In genomic region chr1:7845761-7846160, GRCh38 we compare ENCODE assay signal across 18 cellular contexts. TPM values are rescaled to one million over a fixed set of nuclear protein-coding genes. Genes with fewer than 3 reads are reported as not detected.
DNase-seq lines count a peak whose midpoint lies in the region; ATAC-seq, FAIRE-seq and TF ChIP-seq lines count a peak whose summit lies in the region.
"Had no signal": no experiment of that assay in that cellular context is flagged by ENCODE, and none has a peak within 500 bp of the region (broad histone marks: within the 10 kb centered on the region; RNA-seq: fewer than 3 reads in every experiment).

No MANE protein-coding gene starts in this region.

- no peaks in the 10 kb centered on the region for H3K4me1 ChIP-seq in astrocyte (ENCODE audit: insufficient read depth, low read length)
- no peaks in the 10 kb centered on the region for H3K4me1 ChIP-seq in transverse colon

- H3K27ac Mint-ChIP-seq in HFFc6 (no peak overlapping the region), astrocyte (ENCODE audit: unreplicated experiment) (no peak overlapping the region)
- H3K27ac Mint-ChIP-seq: CD4-positive, CD25-positive, alpha-beta regulatory T cell had no signal

- CTCF ChIA-PET in AG04450 (lab: Charles Lee), result no interaction called here

- peaks cover 31% of the 10 kb centered on the region for H3K4me1 Mint-ChIP-seq in HFFc6 (ENCODE audit: low read depth)
- H3K4me1 Mint-ChIP-seq in astrocyte (ENCODE audit: low read depth, unreplicated experiment), result peaks cover 2% of the 10 kb centered on the region

- TF ChIP-seq POLR2A in transverse colon (IDR thresholded peaks at IDR 0.05), result no peak

- H2AFZ ChIP-seq in astrocyte (ENCODE audit: low read depth, low read length), result no peak overlapping the region

- no peak for TF ChIP-seq EP300 in transverse colon (IDR thresholded peaks at IDR 0.05; ENCODE audit: low read depth)

- H3K27ac ChIP-seq in AG04450 (ENCODE audit: low read depth, low read length) (no peak overlapping the region), astrocyte (ENCODE audit: low read depth, low read length) (no peak overlapping the region), transverse colon (no peak overlapping the region), dorsolateral prefrontal cortex (no peak overlapping the region)

- no peaks in the 10 kb centered on the region for H3K79me2 ChIP-seq in astrocyte (ENCODE audit: insufficient read depth, low read length)

- H3K9me3 Mint-ChIP-seq in HFFc6 (no peaks in the 10 kb centered on the region), astrocyte (ENCODE audit: unreplicated experiment) (peaks cover 1% of the 10 kb centered on the region)

- no peak overlapping the region for H3K9ac ChIP-seq in astrocyte (ENCODE audit: low read length)

- WGBS in transverse colon (ENCODE audit: low coverage in 1 of 2), 2 donors, result 78% methylated on average over 2 of the region's 2 CpGs; no CpG with 5 or more reads in 1 of the 2 donors

- H3K36me3 ChIP-seq in astrocyte (ENCODE audit: insufficient read depth, low read length), result no peaks in the 10 kb centered on the region
- H3K36me3 ChIP-seq in transverse colon, result peaks cover 0 to 11% (median under 1%) of the 10 kb centered on the region in 4 donors

- H3K27me3 ChIP-seq in AG04450 (ENCODE audit: control insufficient read depth, insufficient read depth, low read length), result no peaks in the 10 kb centered on the region
- no peaks in the 10 kb centered on the region for H3K27me3 ChIP-seq in astrocyte (ENCODE audit: insufficient read depth, low read length)
- H3K27me3 ChIP-seq in transverse colon, result no peaks in the 10 kb centered on the region
- H3K27me3 ChIP-seq in dorsolateral prefrontal cortex, result no peaks in the 10 kb centered on the region

- POLR2A ChIA-PET in AG04450 (lab: Yijun Ruan, JAX), result interaction anchor here (0.6 to 1.4 kb wide), 4 partner anchors 19 to 48 kb away, joined by 3 to 7 read pairs (median 4); no protein-coding TSS in a partner anchor

- in situ Hi-C loops in transverse colon (cut with MboI; ENCODE audit: low pct_ligation_motif_present in 1 of 4, low pct_unique_long_range_greater_than_20kb in 1 of 4, low sequenced_read_pairs in 3 of 4), result no loop called here

- intact Hi-C loops in transverse colon (cut with DNase I; ENCODE audit: low total_unique reads) (no loop called here), dorsolateral prefrontal cortex (cut with DNase I) (no loop called here)

- TF ChIP-seq CTCF in AG04450 (IDR thresholded peaks at IDR 0.05; ENCODE audit: low read depth, low read length) (no peak), HFFc6 (IDR thresholded peaks at IDR 0.05) (no peak), astrocyte (IDR thresholded peaks at IDR 0.05; ENCODE audit: insufficient read depth, low read depth, low read length) (no peak), fibroblast of villous mesenchyme (IDR thresholded peaks at IDR 0.05; ENCODE audit: insufficient read depth, low read depth, low read length) (no peak), transverse colon (IDR thresholded peaks at IDR 0.05) (no peak), dorsolateral prefrontal cortex (IDR thresholded peaks at IDR 0.05 in 54 of 56, conservative IDR thresholded peaks at IDR 0.05 in 2 of 56; ENCODE audit: low read depth in 1 of 56, partially characterized antibody in 56 of 56) (no peak)

- H3K4me2 ChIP-seq in astrocyte (ENCODE audit: low read length), result no peak overlapping the region

- no peak overlapping the region for H3K4me3 ChIP-seq in AG04450 (ENCODE audit: low read depth, low read length)
- H3K4me3 ChIP-seq in astrocyte (ENCODE audit: insufficient read depth, low read depth, low read length), result no peak overlapping the region
- H3K4me3 ChIP-seq in fibroblast of villous mesenchyme (ENCODE audit: low read depth, low read length), result no peak overlapping the region
- no peak overlapping the region for H3K4me3 ChIP-seq in transverse colon
- H3K4me3 ChIP-seq in dorsolateral prefrontal cortex, result no peak overlapping the region

- H3K9me3 ChIP-seq in AG04450 (ENCODE audit: control insufficient read depth, insufficient read depth, low read length) (no peaks in the 10 kb centered on the region), astrocyte (ENCODE audit: insufficient read depth, low read depth, low read length) (no peaks in the 10 kb centered on the region), transverse colon (no peaks in the 10 kb centered on the region)

- H3K27me3 Mint-ChIP-seq in HFFc6 (ENCODE audit: insufficient read depth) (no peaks in the 10 kb centered on the region; the same call in 1 of the 2 replicates), astrocyte (ENCODE audit: low read depth, unreplicated experiment) (peaks cover 10% of the 10 kb centered on the region)
- H3K27me3 Mint-ChIP-seq: CD4-positive, CD25-positive, alpha-beta regulatory T cell had no signal

- H3K36me3 Mint-ChIP-seq in HFFc6 (ENCODE audit: low read depth) (no peaks in the 10 kb centered on the region), astrocyte (ENCODE audit: low read depth, unreplicated experiment) (no peaks in the 10 kb centered on the region)

- DNase-seq in AG04450 (ENCODE audit: low read depth, low spot score), result peak; percentile 44
- peak; percentile 50 for DNase-seq in HFFc6
- peak; percentile 73 for DNase-seq in astrocyte (ENCODE audit: low read depth)
- DNase-seq in fibroblast of villous mesenchyme (ENCODE audit: low read depth), result peak; percentile 37
- DNase-seq in HUDEP-2 (lab: John Stamatoyannopoulos, UW; ENCODE audit: unreplicated experiment in 76 of 76), result no peak
- no peak for DNase-seq in transverse colon
- no peak for DNase-seq in dorsolateral prefrontal cortex
- DNase-seq: CD4-positive, CD25-positive, alpha-beta regulatory T cell; DMS79; GF-D8; GOT3; NCI-H1048; NCI-H146; NCI-H2227 treated with DMSO at 0.1 percent for 48 hours; PC-3 had no signal

- H4K20me1 ChIP-seq in astrocyte (ENCODE audit: insufficient read depth, low read length), result no peaks in the 10 kb centered on the region

- ATAC-seq in HG03095 (IDR thresholded peaks at IDR 0.05; ENCODE audit: unreplicated experiment), result no peak
- ATAC-seq: PC-3 had no signal

- FAIRE-seq in astrocyte (lab: Jason Lieb, UNC), result peak; percentile 52

- no peak overlapping the region for H3K4me3 Mint-ChIP-seq in HFFc6
- no peak overlapping the region for H3K4me3 Mint-ChIP-seq in astrocyte (ENCODE audit: unreplicated experiment)
- H3K4me3 Mint-ChIP-seq: CD4-positive, CD25-positive, alpha-beta regulatory T cell had no signal

RNA-seq across cellular contexts. Expression of gene UTS2, which starts 7.1 kb away (rescaled TPM):
- polyA plus RNA-seq in AG04450 (2011; rRNA removed), result 0.06 TPM in 1 of 2 replicates, not detected in the other
- not detected in 2 replicates for polyA minus RNA-seq in AG04450 (2011; rRNA and poly(A)+ RNA removed)
- not detected for total RNA-seq in HFFc6 (2021; fragmentation: NEBNext Ultra II Directional; extraction: Animal tissue kit (Norgen Biotek cat#: 25700))
- total RNA-seq in astrocyte (not detected in 2 replicates), fibroblast of villous mesenchyme (not detected in 2 replicates), transverse colon (not detected), dorsolateral prefrontal cortex (1 to 10 TPM in 1 of 120 experiments, not detected in 119; 1.7 TPM)
- total RNA-seq: A172, HT-29, PC-3 had no signal

Comparison
In these comparisons a context has a peak if more than half of its experiments do, and no peak if none do; other contexts are left out.
1. DNase-seq: peak in AG04450 (single experiment), HFFc6 (single experiment), astrocyte (single experiment) and fibroblast of villous mesenchyme (single experiment); none in HUDEP-2 (0 of 76), transverse colon (single experiment) and dorsolateral prefrontal cortex (0 of 10).